ENCODE assay signal across 17 cellular contexts in genomic region chrX:110182362-110182761, GRCh38.
A peak's percentile ranks its signal among the peaks of the same experiment; 100 is the strongest.
DNase-seq lines count a peak whose midpoint lies in the region; ATAC-seq and TF ChIP-seq lines count a peak whose summit lies in the region.
"Had no signal": no experiment of that assay in that cellular context is flagged by ENCODE, and none has a peak within 500 bp of the region (broad histone marks: within the 10 kb centered on the region; RNA-seq: fewer than 3 reads in every experiment).

No MANE protein-coding gene starts in this region.

- no peak overlapping the region for H3K27ac Mint-ChIP-seq in activated naive CD8-positive, alpha-beta T cell treated with anti-CD3 and anti-CD28 coated beads, Interleukin-2, amount 50 U/mL, for 24 hours
- no peak overlapping the region for H3K27ac Mint-ChIP-seq in activated naive CD8-positive, alpha-beta T cell treated with anti-CD3 and anti-CD28 coated beads for 36 hours

- H3K9ac ChIP-seq in PC-3 (ENCODE audit: low read length): no peak overlapping the region

- H3K27me3 ChIP-seq in PC-3 (ENCODE audit: low read length) (no peaks in the 10 kb centered on the region), dorsolateral prefrontal cortex (peaks cover 0 to 57% (median 18%) of the 10 kb centered on the region in 45 donors)
- no peaks in the 10 kb centered on the region for H3K27me3 ChIP-seq in effector memory CD4-positive, alpha-beta T cell (replicated peaks; ENCODE audit: control insufficient read depth, insufficient read depth, low read length, poor library complexity, severe bottlenecking)
- H3K27me3 ChIP-seq: esophagus muscularis mucosa, thyroid gland had no signal

- no peak for DNase-seq in activated naive CD8-positive, alpha-beta T cell treated with anti-CD3 and anti-CD28 coated beads, Interleukin-2, amount 50 U/mL, for 24 hours
- no peak for DNase-seq in activated naive CD8-positive, alpha-beta T cell treated with anti-CD3 and anti-CD28 coated beads for 36 hours
- DNase-seq in PC-3: peak; percentile 29
- peak; percentile 23 for DNase-seq in glomerular visceral epithelial cell (ENCODE audit: extremely low spot score)
- DNase-seq in NCI-H1930 (lab: John Stamatoyannopoulos, UW): no peak
- no peak for DNase-seq in dorsolateral prefrontal cortex
- DNase-seq in effector memory CD4-positive, alpha-beta T cell: no peak
- DNase-seq in stimulated activated CD4-positive, alpha-beta T cell treated with anti-CD3 and anti-CD28 coated beads, Interleukin-15, amount 100 ng/mL, for 24 hours: no peak
- DNase-seq: activated CD4-positive, CD25-positive, alpha-beta regulatory T cell; anterior cingulate cortex; cortex of kidney; MV-4-11; NCI-H2107; T-cell; thyroid gland had no signal

- H3K27me3 Mint-ChIP-seq in activated naive CD8-positive, alpha-beta T cell treated with anti-CD3 and anti-CD28 coated beads, Interleukin-2, amount 50 U/mL, for 24 hours: no peaks in the 10 kb centered on the region
- H3K27me3 Mint-ChIP-seq in activated naive CD8-positive, alpha-beta T cell treated with anti-CD3 and anti-CD28 coated beads for 36 hours: no peaks in the 10 kb centered on the region
- H3K27me3 Mint-ChIP-seq: T-cell had no signal

- no peak overlapping the region for H3K4me3 Mint-ChIP-seq in activated naive CD8-positive, alpha-beta T cell treated with anti-CD3 and anti-CD28 coated beads, Interleukin-2, amount 50 U/mL, for 24 hours
- H3K4me3 Mint-ChIP-seq in activated naive CD8-positive, alpha-beta T cell treated with anti-CD3 and anti-CD28 coated beads for 36 hours: no peak overlapping the region
- H3K4me3 Mint-ChIP-seq: T-cell had no signal

- H4K20me1 ChIP-seq in PC-3 (ENCODE audit: low read length): no peaks in the 10 kb centered on the region

- no peaks in the 10 kb centered on the region for H3K9me3 ChIP-seq in PC-3 (ENCODE audit: low read length)
- no peaks in the 10 kb centered on the region for H3K9me3 ChIP-seq in effector memory CD4-positive, alpha-beta T cell (ENCODE audit: control insufficient read depth, low read length)
- H3K9me3 ChIP-seq: esophagus muscularis mucosa, prostate gland, thyroid gland had no signal

- H3K4me3 ChIP-seq in PC-3 (ENCODE audit: low read length) (no peak overlapping the region), dorsolateral prefrontal cortex (no peak overlapping the region)
- no peak overlapping the region for H3K4me3 ChIP-seq in effector memory CD4-positive, alpha-beta T cell (ENCODE audit: insufficient read depth, low read depth, low read length, poor library complexity, severe bottlenecking)
- H3K4me3 ChIP-seq: esophagus muscularis mucosa, prostate gland, thyroid gland had no signal

- H3K36me3 Mint-ChIP-seq in activated naive CD8-positive, alpha-beta T cell treated with anti-CD3 and anti-CD28 coated beads, Interleukin-2, amount 50 U/mL, for 24 hours (ENCODE audit: low read depth): peaks cover 6% of the 10 kb centered on the region
- peaks cover 21% of the 10 kb centered on the region for H3K36me3 Mint-ChIP-seq in activated naive CD8-positive, alpha-beta T cell treated with anti-CD3 and anti-CD28 coated beads for 36 hours

- POLR2A ChIA-PET in PC-3 (lab: Charles Lee; ENCODE audit: unreplicated experiment): no interaction called here

- TF ChIP-seq CTCF in PC-3 (conservative IDR thresholded peaks at IDR 0.05; ENCODE audit: low read depth, low read length): no peak
- TF ChIP-seq CTCF in dorsolateral prefrontal cortex (IDR thresholded peaks at IDR 0.05 in 54 of 56, conservative IDR thresholded peaks at IDR 0.05 in 2 of 56; ENCODE audit: low read depth in 1 of 56, partially characterized antibody in 56 of 56): no peak

- peak overlapping the region; percentile 98 for H3K27ac ChIP-seq in PC-3 (ENCODE audit: low read length)
- no peak overlapping the region for H3K27ac ChIP-seq in dorsolateral prefrontal cortex
- no peak overlapping the region for H3K27ac ChIP-seq in effector memory CD4-positive, alpha-beta T cell (ENCODE audit: insufficient read depth, low read length, poor library complexity, severe bottlenecking)
- H3K27ac ChIP-seq: esophagus muscularis mucosa, prostate gland, thyroid gland had no signal

- H3K9me3 Mint-ChIP-seq in activated naive CD8-positive, alpha-beta T cell treated with anti-CD3 and anti-CD28 coated beads, Interleukin-2, amount 50 U/mL, for 24 hours: peaks cover 11% of the 10 kb centered on the region
- peaks cover 2% of the 10 kb centered on the region for H3K9me3 Mint-ChIP-seq in activated naive CD8-positive, alpha-beta T cell treated with anti-CD3 and anti-CD28 coated beads for 36 hours

- ATAC-seq in activated naive CD8-positive, alpha-beta T cell treated with anti-CD3 and anti-CD28 coated beads, Interleukin-2, amount 50 U/mL, for 24 hours: peak; percentile 68
- no peak for ATAC-seq in PC-3
- ATAC-seq: T-cell had no signal

- no TSS peak for BruUV-seq in PC-3 (replicated peaks; lab: Mats Ljungman, UMichigan)

- intact Hi-C loops in PC-3 (cut with micrococcal nuclease): loop anchor here (5.0 kb wide), 1 partner anchor 40 kb away; no protein-coding TSS in a partner anchor
- intact Hi-C loops in dorsolateral prefrontal cortex (cut with DNase I): no loop called here

- peaks cover 15% of the 10 kb centered on the region for H3K4me1 Mint-ChIP-seq in activated naive CD8-positive, alpha-beta T cell treated with anti-CD3 and anti-CD28 coated beads, Interleukin-2, amount 50 U/mL, for 24 hours
- H3K4me1 Mint-ChIP-seq in activated naive CD8-positive, alpha-beta T cell treated with anti-CD3 and anti-CD28 coated beads for 36 hours: peaks cover 4% of the 10 kb centered on the region

- no peaks in the 10 kb centered on the region for H3F3A ChIP-seq in PC-3 (ENCODE audit: low read length, unreplicated experiment)

- H3K4me1 ChIP-seq in PC-3 (ENCODE audit: insufficient read depth, low read length): peaks cover 42% of the 10 kb centered on the region
- H3K4me1 ChIP-seq in effector memory CD4-positive, alpha-beta T cell (ENCODE audit: control insufficient read depth, insufficient read depth, low read length, poor library complexity, severe bottlenecking): no peaks in the 10 kb centered on the region
- H3K4me1 ChIP-seq: prostate gland, thyroid gland had no signal

- H3K79me2 ChIP-seq in PC-3 (ENCODE audit: low read length): no peaks in the 10 kb centered on the region

- H3K9me2 ChIP-seq in PC-3 (replicated peaks; ENCODE audit: low read length): no peaks in the 10 kb centered on the region

- H3K4me2 ChIP-seq in PC-3 (ENCODE audit: low read length): 0 out of 2 replicates have a peak overlapping the region, but pooled peaks have one; percentile 3

- H3K36me3 ChIP-seq in PC-3 (ENCODE audit: low read depth, low read length): peaks cover 6% of the 10 kb centered on the region; the same call in 1 of the 2 replicates
- H3K36me3 ChIP-seq in effector memory CD4-positive, alpha-beta T cell (ENCODE audit: control insufficient read depth, insufficient read depth, low read length): no peaks in the 10 kb centered on the region
- H3K36me3 ChIP-seq: esophagus muscularis mucosa, prostate gland, thyroid gland had no signal

- H2AFZ ChIP-seq in PC-3 (ENCODE audit: low read length): no peak overlapping the region

- CTCF ChIA-PET in PC-3 (lab: Charles Lee): no interaction called here

Comparison
In these comparisons a context has a peak if more than half of its experiments do, and no peak if none do; other contexts are left out.
1. DNase-seq: peak in PC-3 (single experiment) and glomerular visceral epithelial cell (single experiment); none in activated naive CD8-positive, alpha-beta T cell treated with anti-CD3 and anti-CD28 coated beads, Interleukin-2, amount 50 U/mL, for 24 hours (single experiment), activated naive CD8-positive, alpha-beta T cell treated with anti-CD3 and anti-CD28 coated beads for 36 hours (single experiment), NCI-H1930 (0 of 2), dorsolateral prefrontal cortex (0 of 10), effector memory CD4-positive, alpha-beta T cell (0 of 3) and stimulated activated CD4-positive, alpha-beta T cell treated with anti-CD3 and anti-CD28 coated beads, Interleukin-15, amount 100 ng/mL, for 24 hours (single experiment).